12 cellular contexts compared by ENCODE assay signal in the genomic region with DNA sequence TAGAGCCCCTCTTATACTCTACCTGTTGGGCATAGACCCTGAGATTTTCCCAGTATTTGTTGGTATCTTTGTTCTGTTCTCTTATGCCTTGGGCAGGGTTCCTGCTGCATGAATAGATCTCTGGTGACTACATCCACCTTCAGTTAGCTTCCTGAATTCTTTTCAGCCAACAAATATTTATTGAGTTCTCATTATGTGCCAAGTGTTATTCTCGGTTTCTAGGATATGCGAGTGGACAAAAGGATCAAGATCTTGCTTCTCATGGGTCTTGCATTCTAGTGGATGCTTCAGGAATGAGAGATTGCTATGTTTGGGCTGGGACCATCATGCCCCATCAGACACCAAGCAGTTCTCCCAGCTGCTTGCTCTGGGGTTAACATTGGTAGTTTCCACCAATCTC.
"Had no signal": no experiment of that assay in that cellular context is flagged by ENCODE, and none has a peak within 500 bp of the region (broad histone marks: within the 10 kb centered on the region; RNA-seq: fewer than 3 reads in every experiment).

No MANE protein-coding gene starts in this region.

- H3K9me3 ChIP-seq: left ventricle myocardium inferior, mucosa of descending colon, pancreas had no signal

- ATAC-seq: activated T-cell treated with anti-CD3 and anti-CD28 coated beads, Interleukin-2, amount 50 U/mL, for 72 hours; mucosa of descending colon; naive thymus-derived CD8-positive, alpha-beta T cell; pancreas; stimulated activated naive B cell treated with anti-CD40 and anti-IgM and Interleukin-4, amounts not matched to agents 10 μg/mL and 1 μg/mL and 100 μg/mL, for 72 hours had no signal

- H3K27ac ChIP-seq: left ventricle myocardium inferior, pancreas had no signal

- H3K4me1 ChIP-seq: left ventricle myocardium inferior, pancreas had no signal

- H3K4me3 ChIP-seq: left ventricle myocardium inferior, mucosa of descending colon, pancreas had no signal

- H3K27me3 ChIP-seq: pancreas had no signal

- DNase-seq: activated CD4-positive, alpha-beta T cell treated with anti-CD3 and anti-CD28 coated beads, Interleukin-2, amount 50 U/mL, for 4 hours; activated effector memory CD4-positive, alpha-beta T cell treated with anti-CD3 and anti-CD28 coated beads, Interleukin-2, amount 50 U/mL, for 16 hours; activated naive CD4-positive, alpha-beta T cell treated with anti-CD3 and anti-CD28 coated beads, Interleukin-2, amount 50 U/mL, for 16 hours; activated T-cell treated with anti-CD3 and anti-CD28 coated beads, Interleukin-2, amount 50 U/mL, for 72 hours; aorta; hypothalamus; kidney; left ventricle myocardium inferior; mucosa of descending colon; naive thymus-derived CD8-positive, alpha-beta T cell; pancreas; stimulated activated naive B cell treated with anti-CD40 and anti-IgM and Interleukin-4, amounts not matched to agents 10 μg/mL and 1 μg/mL and 100 μg/mL, for 72 hours had no signal

- H3K36me3 ChIP-seq: left ventricle myocardium inferior, pancreas had no signal
